In genomic region chr9:36400332-36401178, GRCh38 we compare ENCODE assay signal across 8 cellular contexts. TPM values are rescaled to one million over a fixed set of nuclear protein-coding genes. Genes with fewer than 3 reads are reported as not detected.
A peak's percentile ranks its signal among the peaks of the same experiment; 100 is the strongest.
DNase-seq lines count a peak whose midpoint lies in the region; ATAC-seq and TF ChIP-seq lines count a peak whose summit lies in the region.

No MANE protein-coding gene starts in this region.

- peaks cover 48% of the 10 kb centered on the region for H3K4me1 Mint-ChIP-seq in dendritic cell treated with granulocyte-macrophage colony-stimulating factor and Interleukin-4, amounts not matched to agents 40 ng/mL and 50 ng/mL, for 4 days (ENCODE audit: low read depth)

- H3K4me2 ChIP-seq in BLaER1 treated with 17β-estradiol and CSF1 and Interleukin-3, amounts not matched to agents 10 nM and 100 nM, result peak overlapping the region; percentile 54 to 89 (median 80)

- H3K27ac ChIP-seq in BLaER1 treated with 17β-estradiol and CSF1 and Interleukin-3, amounts not matched to agents 10 nM and 100 nM, result peak overlapping the region; percentile 65 to 95 (median 93)
- H3K27ac ChIP-seq in right lobe of liver, result peak overlapping the region; percentile 72 to 89 (median 80)

- H3K27me3 Mint-ChIP-seq in dendritic cell treated with granulocyte-macrophage colony-stimulating factor and Interleukin-4, amounts not matched to agents 40 ng/mL and 50 ng/mL, for 4 days, result no peaks in the 10 kb centered on the region

- H3K9ac ChIP-seq in BLaER1 treated with 17β-estradiol and CSF1 and Interleukin-3, amounts not matched to agents 10 nM and 100 nM, result peak overlapping the region; percentile 85 to 96 (median 92)

- no peaks in the 10 kb centered on the region for H3K9me3 Mint-ChIP-seq in dendritic cell treated with granulocyte-macrophage colony-stimulating factor and Interleukin-4, amounts not matched to agents 40 ng/mL and 50 ng/mL, for 4 days

- intact Hi-C loops in dendritic cell treated with granulocyte-macrophage colony-stimulating factor and Interleukin-4, amounts not matched to agents 40 ng/mL and 50 ng/mL, for 4 days (cut with micrococcal nuclease), result loop anchor here (2.0 kb wide), 1 partner anchor 86 kb away; no protein-coding TSS in a partner anchor
- intact Hi-C loops in right lobe of liver (cut with DNase I), result loop anchor here (5.0 to 10.0 kb wide), 2 partner anchors 52 to 154 kb away; no protein-coding TSS in a partner anchor

- peak overlapping the region; percentile 81 to 98 (median 90) for H3K4me3 ChIP-seq in BLaER1 treated with 17β-estradiol and CSF1 and Interleukin-3, amounts not matched to agents 10 nM and 100 nM
- peak overlapping the region; percentile 56 to 77 (median 67) for H3K4me3 ChIP-seq in right lobe of liver

- H3K4me1 ChIP-seq in BLaER1 treated with 17β-estradiol and CSF1 and Interleukin-3, amounts not matched to agents 10 nM and 100 nM, result peaks cover 30 to 57% (median 46%) of the 10 kb centered on the region in 10 experiments
- peaks cover 0 to 24% (median 7%) of the 10 kb centered on the region in 4 donors for H3K4me1 ChIP-seq in right lobe of liver

- H3K9me3 ChIP-seq in BLaER1 treated with 17β-estradiol and CSF1 and Interleukin-3, amounts not matched to agents 10 nM and 100 nM (replicated peaks in 1 of 11), result no peaks in the 10 kb centered on the region
- no peaks in the 10 kb centered on the region for H3K9me3 ChIP-seq in right lobe of liver

- WGBS in right lobe of liver (ENCODE audit: insufficient coverage, low coverage, low lambda C conversion rate, missing lambda C conversion rate), result no CpG with 5 or more reads among the region's 113 CpGs

- DNase-seq in NCI-H526 treated with DMSO at 0.1 percent for 48 hours (lab: John Stamatoyannopoulos, UW), result peak; percentile 87
- DNase-seq in activated CD4-positive, alpha-beta T cell treated with anti-CD3 and anti-CD28 coated beads, Interleukin-2, amount 50 U/mL, for 24 hours (ENCODE audit: low read depth in 1 of 2, low spot score in 1 of 2), result peak; percentile 81 to 87
- DNase-seq in right lobe of liver, result peak; percentile 92
- DNase-seq in stimulated activated CD4-positive, alpha-beta T cell treated with anti-CD3 and anti-CD28 coated beads, Interleukin-4, amount 100 ng/mL, for 24 hours, result peak; percentile 90

- ATAC-seq in GM19328 (IDR thresholded peaks at IDR 0.05; ENCODE audit: unreplicated experiment) (peak; percentile 67), HG03460 (IDR thresholded peaks at IDR 0.05; ENCODE audit: unreplicated experiment) (peak; percentile 71), right lobe of liver (peak; percentile 79 to 89 (median 84))

- H3K36me3 ChIP-seq in BLaER1 treated with 17β-estradiol and CSF1 and Interleukin-3, amounts not matched to agents 10 nM and 100 nM, result peaks cover 0 to 38% (median 15%) of the 10 kb centered on the region in 11 experiments; a peak in 16 of 22 replicates
- no peaks in the 10 kb centered on the region for H3K36me3 ChIP-seq in right lobe of liver

- peak in 1 of 4 donors; percentile 25 for TF ChIP-seq CTCF in right lobe of liver (IDR thresholded peaks at IDR 0.05)

- no peaks in the 10 kb centered on the region for H3K27me3 ChIP-seq in BLaER1 treated with 17β-estradiol and CSF1 and Interleukin-3, amounts not matched to agents 10 nM and 100 nM
- no peaks in the 10 kb centered on the region for H3K27me3 ChIP-seq in right lobe of liver

- H3K27ac Mint-ChIP-seq in dendritic cell treated with granulocyte-macrophage colony-stimulating factor and Interleukin-4, amounts not matched to agents 40 ng/mL and 50 ng/mL, for 4 days, result peak overlapping the region; percentile 90

- H3K36me3 Mint-ChIP-seq in dendritic cell treated with granulocyte-macrophage colony-stimulating factor and Interleukin-4, amounts not matched to agents 40 ng/mL and 50 ng/mL, for 4 days (ENCODE audit: low read depth), result peaks cover 15% of the 10 kb centered on the region

- peak overlapping the region; percentile 85 for H3K4me3 Mint-ChIP-seq in dendritic cell treated with granulocyte-macrophage colony-stimulating factor and Interleukin-4, amounts not matched to agents 40 ng/mL and 50 ng/mL, for 4 days

- H4K20me1 ChIP-seq in BLaER1 treated with 17β-estradiol and CSF1 and Interleukin-3, amounts not matched to agents 10 nM and 100 nM, result peaks cover 18 to 79% (median 60%) of the 10 kb centered on the region in 11 experiments; a peak in 21 of 22 replicates

- TF ChIP-seq POLR2A in right lobe of liver (IDR thresholded peaks at IDR 0.05), result peak; percentile 80

RNA-seq across cellular contexts. Expression of gene RNF38, which starts 0.5 kb away (rescaled TPM):
- total RNA-seq in right lobe of liver, result 10 to 100 TPM in 4 of 6 experiments, 1 to 10 TPM in 2; 6.8 to 13.5 (median 11.9) TPM

Comparison
In these comparisons a context has a peak if more than half of its experiments do, and no peak if none do; other contexts are left out.
1. Peak in every context shown above with its lines: DNase-seq, ATAC-seq, H3K4me3 ChIP-seq and H3K27ac ChIP-seq.